ENCODE assay signal across 10 cellular contexts in genomic region chr9:96015876-96016686, GRCh38.
A peak's percentile ranks its signal among the peaks of the same experiment; 100 is the strongest.
DNase-seq lines count a peak whose midpoint lies in the region; ATAC-seq lines count a peak whose summit lies in the region.
"Had no signal": no experiment of that assay in that cellular context is flagged by ENCODE, and none has a peak within 500 bp of the region (broad histone marks: within the 10 kb centered on the region; RNA-seq: fewer than 3 reads in every experiment).

No MANE protein-coding gene starts in this region.

- H3K36me3 Mint-ChIP-seq in activated naive CD4-positive, alpha-beta T cell treated with anti-CD3 and anti-CD28 coated beads, Interleukin-2, amount 50 U/mL, for 72 hours, result peaks cover 5 to 37% of the 10 kb centered on the region in 2 donors
- H3K36me3 Mint-ChIP-seq in stimulated activated memory B cell treated with anti-CD40 and anti-IgM and Interleukin-4, amounts not matched to agents 10 μg/mL and 1 μg/mL and 100 μg/mL, for 72 hours, result peaks cover 33% of the 10 kb centered on the region

- H3K4me3 Mint-ChIP-seq in stimulated activated memory B cell treated with anti-CD40 and anti-IgM and Interleukin-4, amounts not matched to agents 10 μg/mL and 1 μg/mL and 100 μg/mL, for 72 hours, result no peak overlapping the region

- peak; percentile 53 to 54 for DNase-seq in activated CD4-positive, alpha-beta T cell treated with anti-CD3 and anti-CD28 coated beads for 4 hours
- no peak for DNase-seq in activated CD4-positive, alpha-beta T cell treated with anti-CD3 and anti-CD28 coated beads, Interleukin-2, amount 50 U/mL, for 1 hour
- DNase-seq in activated naive CD4-positive, alpha-beta T cell treated with anti-CD3 and anti-CD28 coated beads, Interleukin-2, amount 50 U/mL, for 72 hours (ENCODE audit: low spot score in 2 of 2), result peak in 1 of 2 donors; percentile 48
- DNase-seq in sciatic nerve (ENCODE audit: low spot score) (no peak), COR-L47 (lab: John Stamatoyannopoulos, UW) (no peak), NCI-H1092 (lab: John Stamatoyannopoulos, UW) (no peak)
- DNase-seq: Karpas-422 had no signal

- peaks cover 17% of the 10 kb centered on the region; the same call in 1 of the 2 replicates for H3K36me3 ChIP-seq in KOPT-K1 (ENCODE audit: insufficient read depth, low read length)
- H3K36me3 ChIP-seq: prostate gland had no signal

- intact Hi-C loops in sciatic nerve (cut with DNase I), result no loop called here

- peaks cover 26% of the 10 kb centered on the region for H3K4me1 Mint-ChIP-seq in stimulated activated memory B cell treated with anti-CD40 and anti-IgM and Interleukin-4, amounts not matched to agents 10 μg/mL and 1 μg/mL and 100 μg/mL, for 72 hours

- peak overlapping the region; percentile 75 for H3K27ac ChIP-seq in KOPT-K1 (ENCODE audit: low read depth, low read length, poor library complexity, severe bottlenecking)
- H3K27ac ChIP-seq: prostate gland had no signal

- peak overlapping the region; percentile 97 to 100 for H3K27ac Mint-ChIP-seq in activated naive CD4-positive, alpha-beta T cell treated with anti-CD3 and anti-CD28 coated beads, Interleukin-2, amount 50 U/mL, for 72 hours
- H3K27ac Mint-ChIP-seq in stimulated activated memory B cell treated with anti-CD40 and anti-IgM and Interleukin-4, amounts not matched to agents 10 μg/mL and 1 μg/mL and 100 μg/mL, for 72 hours, result peak overlapping the region; percentile 89

- H3K27me3 Mint-ChIP-seq in stimulated activated memory B cell treated with anti-CD40 and anti-IgM and Interleukin-4, amounts not matched to agents 10 μg/mL and 1 μg/mL and 100 μg/mL, for 72 hours, result peaks cover 23% of the 10 kb centered on the region

- peak; percentile 84 to 85 for ATAC-seq in activated naive CD4-positive, alpha-beta T cell treated with anti-CD3 and anti-CD28 coated beads, Interleukin-2, amount 50 U/mL, for 72 hours
- peak; percentile 61 for ATAC-seq in stimulated activated memory B cell treated with anti-CD40 and anti-IgM and Interleukin-4, amounts not matched to agents 10 μg/mL and 1 μg/mL and 100 μg/mL, for 72 hours
- no peak for ATAC-seq in sciatic nerve

- H3K9me3 Mint-ChIP-seq in activated naive CD4-positive, alpha-beta T cell treated with anti-CD3 and anti-CD28 coated beads, Interleukin-2, amount 50 U/mL, for 72 hours, result peaks cover 0 to 3% of the 10 kb centered on the region in 2 donors
- H3K9me3 Mint-ChIP-seq in stimulated activated memory B cell treated with anti-CD40 and anti-IgM and Interleukin-4, amounts not matched to agents 10 μg/mL and 1 μg/mL and 100 μg/mL, for 72 hours, result no peaks in the 10 kb centered on the region

- H3K9me3 ChIP-seq in KOPT-K1 (ENCODE audit: insufficient read depth, low read length, poor library complexity, severe bottlenecking), result no peaks in the 10 kb centered on the region
- H3K9me3 ChIP-seq: prostate gland had no signal

Comparison
In these comparisons a context has a peak if more than half of its experiments do, and no peak if none do; other contexts are left out.
1. DNase-seq: peak in activated CD4-positive, alpha-beta T cell treated with anti-CD3 and anti-CD28 coated beads for 4 hours (2 of 2); none in activated CD4-positive, alpha-beta T cell treated with anti-CD3 and anti-CD28 coated beads, Interleukin-2, amount 50 U/mL, for 1 hour (single experiment), sciatic nerve (single experiment), COR-L47 (single experiment) and NCI-H1092 (single experiment).